In the genomic region with DNA sequence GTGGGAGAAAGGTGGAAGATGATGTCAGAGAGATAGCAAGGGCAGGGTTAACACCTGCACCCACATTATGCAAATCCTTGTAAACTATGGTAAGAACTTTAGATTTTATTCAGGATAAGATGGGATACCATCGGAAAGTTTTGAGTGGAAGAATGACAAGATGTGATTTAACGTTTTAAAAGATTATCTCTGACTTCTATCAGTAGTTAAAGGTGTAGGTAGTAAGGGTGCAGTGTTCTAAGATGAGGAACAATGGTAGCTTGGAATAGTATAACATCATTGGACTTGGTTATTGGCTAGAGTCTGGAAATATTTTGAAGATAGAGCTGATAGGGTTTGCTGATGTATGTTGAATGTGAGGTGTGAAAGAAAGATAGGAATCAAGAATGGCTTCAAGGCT, we compare ENCODE assay signal across 33 cellular contexts.
"Had no signal": no experiment of that assay in that cellular context is flagged by ENCODE, and none has a peak within 500 bp of the region (broad histone marks: within the 10 kb centered on the region; RNA-seq: fewer than 3 reads in every experiment).

No MANE protein-coding gene starts in this region.

- DNase-seq: Karpas-422, Kasumi-1, MG63, MM.1S, MV-4-11, NCI-H1048, NCI-H1092, NCI-H1092 treated with DMSO at 0.1 percent for 48 hours, NCI-H1105, NCI-H1105 treated with DMSO at 0.1 percent for 48 hours, NCI-H1417, NCI-H1417 treated with DMSO at 0.1 percent for 48 hours, NCI-H1436, NCI-H1436 treated with DMSO at 0.1 percent for 48 hours, NCI-H146, NCI-H1694, NCI-H1694 treated with DMSO at 0.1 percent for 48 hours, NCI-H187, NCI-H187 treated with DMSO at 0.1 percent for 48 hours, NCI-H1930, NCI-H2029, NCI-H2029 treated with DMSO at 0.1 percent for 48 hours, NCI-H2081, NCI-H2081 treated with DMSO at 0.1 percent for 48 hours, NCI-H2107, NCI-H2171, NCI-H2171 treated with DMSO at 0.1 percent for 48 hours, NCI-H2227 treated with DMSO at 0.1 percent for 48 hours, NCI-H345, NCI-H446, NCI-H446 treated with DMSO at 0.1 percent for 48 hours, NCI-H510A, NCI-H510A treated with DMSO at 0.1 percent for 48 hours had no signal

- H3K36me3 ChIP-seq: MG63 had no signal

- H3K4me3 ChIP-seq: MG63 had no signal
